Comparison of ENCODE assay signal across 20 cellular contexts in the genomic region with DNA sequence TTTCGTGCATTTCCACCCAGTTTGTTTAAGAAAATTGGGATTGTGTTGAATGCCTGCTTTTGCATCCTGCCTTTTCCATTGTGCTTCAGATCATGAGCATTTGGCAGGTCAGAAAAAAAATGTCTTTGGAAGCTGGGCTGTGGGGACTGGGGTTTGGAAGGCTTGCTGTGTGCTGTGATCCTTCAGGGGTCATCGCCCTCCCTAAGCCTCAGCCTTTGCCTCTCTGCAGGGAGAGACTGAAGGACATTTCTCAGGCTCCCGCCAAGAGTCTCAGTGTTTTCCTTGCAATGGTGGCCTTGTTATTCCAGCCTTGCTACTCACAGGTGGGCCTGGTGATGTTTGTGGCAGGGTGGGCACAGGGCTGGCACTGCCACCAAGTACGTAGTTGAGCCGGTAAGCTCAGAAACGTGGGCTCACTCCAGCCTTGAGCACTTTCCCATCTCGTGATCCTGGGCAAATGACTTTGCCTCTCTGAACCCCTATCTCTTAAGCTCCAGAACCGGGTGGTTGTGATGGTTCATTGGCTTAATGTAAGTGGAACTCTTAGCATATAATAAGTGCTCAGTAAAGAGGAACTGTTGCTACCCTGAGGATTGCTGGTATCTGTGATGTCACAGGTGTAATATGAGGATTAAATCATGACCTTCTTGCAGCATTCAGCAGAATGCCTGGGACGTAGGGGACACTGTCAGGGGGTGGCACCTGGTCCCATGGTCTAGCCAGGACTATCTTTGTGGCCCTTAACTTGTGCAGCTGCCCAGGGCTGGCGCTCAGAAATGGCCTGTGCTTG.
DNase-seq lines count a peak whose midpoint lies in the region; ATAC-seq, FAIRE-seq and TF ChIP-seq lines count a peak whose summit lies in the region.
"Had no signal": no experiment of that assay in that cellular context is flagged by ENCODE, and none has a peak within 500 bp of the region (broad histone marks: within the 10 kb centered on the region; RNA-seq: fewer than 3 reads in every experiment).

No MANE protein-coding gene starts in this region.

- H4K20me1 ChIP-seq in IMR-90 (ENCODE audit: insufficient read depth, low read length): peaks cover 97% of the 10 kb centered on the region
- H4K20me1 ChIP-seq in astrocyte (ENCODE audit: insufficient read depth, low read length): peaks cover 88% of the 10 kb centered on the region

- H4K5ac ChIP-seq in IMR-90 (ENCODE audit: low read depth, low read length): no peak overlapping the region

- no peak overlapping the region for H3K4me2 ChIP-seq in IMR-90 (ENCODE audit: low read depth, low read length)
- no peak overlapping the region for H3K4me2 ChIP-seq in astrocyte (ENCODE audit: low read length)
- H3K4me2 ChIP-seq: SK-N-SH had no signal

- TF ChIP-seq CTCF in IMR-90 (conservative IDR thresholded peaks at IDR 0.05; ENCODE audit: low read depth, low read length): no peak
- TF ChIP-seq CTCF in astrocyte (IDR thresholded peaks at IDR 0.05; ENCODE audit: insufficient read depth, low read depth, low read length): no peak
- no peak for TF ChIP-seq CTCF in D721Med (IDR thresholded peaks at IDR 0.05; ENCODE audit: insufficient read depth, missing control alignments)
- no peak for TF ChIP-seq CTCF in lower lobe of right lung (IDR thresholded peaks at IDR 0.05)

- H4K8ac ChIP-seq in IMR-90 (ENCODE audit: low read depth in 2 of 2, low read length in 2 of 2): no peak overlapping the region

- FAIRE-seq in astrocyte (lab: Jason Lieb, UNC): no peak
- no peak for FAIRE-seq in D721Med (lab: Jason Lieb, UNC)
- FAIRE-seq: colon, keratinocyte had no signal

- CTCF ChIA-PET in IMR-90 (lab: Yijun Ruan, JAX): interaction anchor here (0.6 kb wide), 1 partner anchor 793 kb away, joined by 3 read pairs; no protein-coding TSS in a partner anchor

- no TSS peak for BruUV-seq in IMR-90 (replicated peaks; lab: Mats Ljungman, UMichigan)

- intact Hi-C loops in IMR-90 (cut with micrococcal nuclease) (no loop called here), lower lobe of right lung (cut with DNase I) (no loop called here)

- H2AFZ ChIP-seq in IMR-90 (replicated peaks; ENCODE audit: low read length, poor library complexity): peak overlapping the region; percentile 58
- H2AFZ ChIP-seq in astrocyte (ENCODE audit: low read depth, low read length): no peak overlapping the region

- H3K4ac ChIP-seq in IMR-90 (ENCODE audit: low read depth, low read length): no peak overlapping the region

- no peak overlapping the region for H2BK15ac ChIP-seq in IMR-90 (ENCODE audit: low read depth, low read length)

- no peak for TF ChIP-seq POLR2A in IMR-90 (IDR thresholded peaks at IDR 0.05; ENCODE audit: low read depth, low read length)

- H3K27ac Mint-ChIP-seq in astrocyte (ENCODE audit: unreplicated experiment): no peak overlapping the region
- H3K27ac Mint-ChIP-seq: activated T-helper 1 cell treated with anti-CD3 and anti-CD28 coated beads, Interleukin-12 subunit alpha, Interleukin-12 subunit beta, Interleukin-2, Interleukin-4 antibody, amounts not matched to agents 30 ng/mL and 10 ng/mL and 1 ng/mL, durations not matched to agents 14 hours and 24 hours and 36 hours had no signal

- no peak overlapping the region for H2BK120ac ChIP-seq in IMR-90 (ENCODE audit: low read depth, low read length)

- ATAC-seq in IMR-90 (ENCODE audit: low read depth) (no peak), lower lobe of right lung (no peak)
- ATAC-seq: activated naive CD4-positive, alpha-beta T cell treated with anti-CD3 and anti-CD28 coated beads, Interleukin-2, amount 50 U/mL, for 72 hours; right lobe of liver had no signal

- H3K14ac ChIP-seq in IMR-90 (replicated peaks; ENCODE audit: low read depth, low read length): 0 out of 2 replicates have a peak overlapping the region, but pooled peaks have one; percentile 37

- H3K27me3 Mint-ChIP-seq in astrocyte (ENCODE audit: low read depth, unreplicated experiment): no peaks in the 10 kb centered on the region

- H3K9ac ChIP-seq in IMR-90 (ENCODE audit: low read depth, low read length): no peak overlapping the region
- H3K9ac ChIP-seq in astrocyte (ENCODE audit: low read length): no peak overlapping the region
- H3K9ac ChIP-seq in skeletal muscle tissue (ENCODE audit: low read depth in 1 of 3, low read length in 3 of 3): peak overlapping the region; percentile 22 to 73 (median 33)
- H3K9ac ChIP-seq: SK-N-SH had no signal

- no peaks in the 10 kb centered on the region for H3K9me3 Mint-ChIP-seq in astrocyte (ENCODE audit: unreplicated experiment)
- H3K9me3 Mint-ChIP-seq: activated naive CD4-positive, alpha-beta T cell treated with anti-CD3 and anti-CD28 coated beads, Interleukin-2, amount 50 U/mL, for 72 hours; activated T-helper 1 cell treated with anti-CD3 and anti-CD28 coated beads, Interleukin-12 subunit alpha, Interleukin-12 subunit beta, Interleukin-2, Interleukin-4 antibody, amounts not matched to agents 30 ng/mL and 10 ng/mL and 1 ng/mL, durations not matched to agents 14 hours and 24 hours and 36 hours had no signal

- no peak overlapping the region for H3K4me3 ChIP-seq in IMR-90 (ENCODE audit: insufficient read depth, low read depth, low read length)
- no peak overlapping the region for H3K4me3 ChIP-seq in astrocyte (ENCODE audit: insufficient read depth, low read depth, low read length)
- H3K4me3 ChIP-seq in skeletal muscle tissue (ENCODE audit: low read length in 3 of 3): peak overlapping the region in 1 of 3 donors; percentile 35
- no peak overlapping the region for H3K4me3 ChIP-seq in lower lobe of right lung
- H3K4me3 ChIP-seq: right lobe of liver, tibial nerve had no signal

- H4K91ac ChIP-seq in IMR-90 (ENCODE audit: insufficient read depth, low read depth, low read length): no peak overlapping the region

- in situ Hi-C loops in IMR-90 (cut with MboI; ENCODE audit: low sequenced_read_pairs): no loop called here

- H2AK5ac ChIP-seq in IMR-90 (ENCODE audit: low read depth, low read length): no peak overlapping the region

- H3K4me1 Mint-ChIP-seq in astrocyte (ENCODE audit: low read depth, unreplicated experiment): peaks cover 66% of the 10 kb centered on the region

- dilution Hi-C loops in IMR-90 (cut with HindIII; ENCODE audit: low sequenced_read_pairs, unreplicated experiment): no loop called here

- H2AK9ac ChIP-seq in IMR-90 (replicated peaks; ENCODE audit: low read depth, low read length, poor library complexity): no peak overlapping the region

- H3K9me3 ChIP-seq in IMR-90 (ENCODE audit: control insufficient read depth, insufficient read depth, low read length) (no peaks in the 10 kb centered on the region), astrocyte (ENCODE audit: insufficient read depth, low read depth, low read length) (no peaks in the 10 kb centered on the region), skeletal muscle tissue (ENCODE audit: control insufficient read depth in 3 of 3, low read length in 3 of 3) (no peaks in the 10 kb centered on the region), lower lobe of right lung (no peaks in the 10 kb centered on the region)
- H3K9me3 ChIP-seq: right lobe of liver, SK-N-SH, tibial nerve had no signal

- POLR2A ChIA-PET in IMR-90 (lab: Charles Lee; ENCODE audit: unreplicated experiment): no interaction called here

- peaks cover 42% of the 10 kb centered on the region for H3K9me1 ChIP-seq in IMR-90 (ENCODE audit: insufficient read depth, low read length)

- H3K79me1 ChIP-seq in IMR-90 (ENCODE audit: low read depth in 1 of 2, low read length in 2 of 2): peaks cover 38 to 95% of the 10 kb centered on the region in 2 experiments

- H2BK5ac ChIP-seq in IMR-90 (ENCODE audit: low read depth, low read length, poor library complexity, severe bottlenecking): no peak overlapping the region

- H3K79me2 ChIP-seq in astrocyte (ENCODE audit: insufficient read depth, low read length): peaks cover 67% of the 10 kb centered on the region

- H3K18ac ChIP-seq in IMR-90 (ENCODE audit: low read depth, low read length): no peak overlapping the region

- H3K4me1 ChIP-seq in IMR-90 (ENCODE audit: control insufficient read depth, insufficient read depth, low read length) (peaks cover 51% of the 10 kb centered on the region), astrocyte (ENCODE audit: insufficient read depth, low read length) (peaks cover 16% of the 10 kb centered on the region), skeletal muscle tissue (ENCODE audit: control insufficient read depth in 3 of 3, insufficient read depth in 3 of 3, low read length in 3 of 3) (peaks cover 53 to 85% (median 75%) of the 10 kb centered on the region in 3 donors), lower lobe of right lung (peaks cover 21% of the 10 kb centered on the region)
- H3K4me1 ChIP-seq: right lobe of liver had no signal

- TF ChIP-seq RAD21 in IMR-90 (IDR thresholded peaks at IDR 0.05; ENCODE audit: low read length): no peak

- H3K27me3 ChIP-seq in IMR-90 (ENCODE audit: control insufficient read depth, insufficient read depth, low read length) (no peaks in the 10 kb centered on the region), astrocyte (ENCODE audit: insufficient read depth, low read length) (no peaks in the 10 kb centered on the region), skeletal muscle tissue (ENCODE audit: control insufficient read depth in 3 of 3, insufficient read depth in 3 of 3, low read length in 3 of 3) (no peaks in the 10 kb centered on the region), lower lobe of right lung (ENCODE audit: low read depth) (no peaks in the 10 kb centered on the region)
- H3K27me3 ChIP-seq: right lobe of liver, tibial nerve had no signal

- no peak overlapping the region for H3K56ac ChIP-seq in IMR-90 (ENCODE audit: extremely low read depth, insufficient read depth, low read length)

- peak overlapping the region; percentile 14 for H3K4me3 Mint-ChIP-seq in astrocyte (ENCODE audit: unreplicated experiment)
- H3K4me3 Mint-ChIP-seq: activated T-helper 1 cell treated with anti-CD3 and anti-CD28 coated beads, Interleukin-12 subunit alpha, Interleukin-12 subunit beta, Interleukin-2, Interleukin-4 antibody, amounts not matched to agents 30 ng/mL and 10 ng/mL and 1 ng/mL, durations not matched to agents 14 hours and 24 hours and 36 hours had no signal

- WGBS in IMR-90 (ENCODE audit: extremely low coverage in 2 of 2, insufficient read length in 1 of 2), 2 experiments: 88% methylated on average over 2 of the region's 10 CpGs; no CpG with 5 or more reads in 1 of the 2 experiments

- H3K36me3 Mint-ChIP-seq in astrocyte (ENCODE audit: low read depth, unreplicated experiment): peaks cover 7% of the 10 kb centered on the region

- no peak overlapping the region for H3K27ac ChIP-seq in IMR-90 (ENCODE audit: insufficient read depth, low read length)
- H3K27ac ChIP-seq in astrocyte (ENCODE audit: low read depth, low read length): no peak overlapping the region
- H3K27ac ChIP-seq in skeletal muscle tissue (ENCODE audit: low read depth, low read length): no peak overlapping the region
- no peak overlapping the region for H3K27ac ChIP-seq in lower lobe of right lung
- H3K27ac ChIP-seq: right lobe of liver had no signal

- peaks cover 4% of the 10 kb centered on the region; the same call in 1 of the 2 replicates for H3K36me3 ChIP-seq in IMR-90 (ENCODE audit: control insufficient read depth, insufficient read depth, low read length)
- H3K36me3 ChIP-seq in astrocyte (ENCODE audit: insufficient read depth, low read length): no peaks in the 10 kb centered on the region
- H3K36me3 ChIP-seq in skeletal muscle tissue (ENCODE audit: control insufficient read depth in 3 of 3, insufficient read depth in 3 of 3, low read length in 3 of 3): peaks cover 0 to 4% (median 2%) of the 10 kb centered on the region in 3 donors
- H3K36me3 ChIP-seq in lower lobe of right lung: peaks cover 6% of the 10 kb centered on the region
- H3K36me3 ChIP-seq: right lobe of liver, tibial nerve had no signal

- no peak overlapping the region for H2BK20ac ChIP-seq in IMR-90 (ENCODE audit: low read depth, low read length)

- DNase-seq in IMR-90 (no peak), astrocyte (ENCODE audit: low read depth) (no peak), left kidney (ENCODE audit: low read depth, low spot score) (peak; percentile 56), D721Med (ENCODE audit: insufficient read length, low spot score) (no peak), lower lobe of right lung (no peak)
- no peak for DNase-seq in central memory CD4-positive, alpha-beta T cell
- DNase-seq: activated CD4-positive, CD25-positive, alpha-beta regulatory T cell treated with anti-CD3 and anti-CD28 coated beads, Interleukin-2, amount 50 U/mL, for 72 hours; NCI-H1436; NCI-H2171; NCI-H526 treated with DMSO at 0.1 percent for 48 hours; OCI-M1; right lobe of liver; stimulated activated naive CD4-positive, alpha-beta T cell had no signal

- peak overlapping the region; percentile 67 for H3K23ac ChIP-seq in IMR-90 (ENCODE audit: low read depth, low read length)

Comparison
In these comparisons a context has a peak if more than half of its experiments do, and no peak if none do; other contexts are left out.
1. H3K9ac ChIP-seq: peak in skeletal muscle tissue (3 of 3); none in IMR-90 (single experiment) and astrocyte (single experiment).